ENCODE assay signal across 1 cellular context in genomic region chr2:200585730-200586643, GRCh38.
TF ChIP-seq lines count a peak whose summit lies in the region.

Gene AOX1 (plus strand): TSS chr2:200586014. CDS start chr2:200586109, 95 bp downstream.

TF ChIP-seq in HEK293, 187 proteins besides CTCF, POLR2A, EP300 and RAD21 (continued from another document):
- TF ChIP-seq REST (tag by site-specific recombination; IDR thresholded peaks at IDR 0.05) (no peak), ZNF274 (IDR thresholded peaks at IDR 0.05; ENCODE audit: low read length) (no peak), ZNF274 (tag by site-specific recombination; IDR thresholded peaks at IDR 0.05; ENCODE audit: borderline replicate concordance) (no peak), SETDB1 (IDR thresholded peaks at IDR 0.05; ENCODE audit: insufficient read length, low read length) (no peak)
